ENCODE assay signal across 1 cellular context in genomic region chr1:182446033-182446669, GRCh38.
TF ChIP-seq lines count a peak whose summit lies in the region.

No MANE protein-coding gene starts in this region.

TF ChIP-seq in HepG2, 621 proteins besides CTCF, POLR2A, EP300 and RAD21:
- peak; percentile 70 for TF ChIP-seq SMC3 (IDR thresholded peaks at IDR 0.05; ENCODE audit: low read length)
- TF ChIP-seq PATZ1 (CRISPR knock-in tag; IDR thresholded peaks at IDR 0.05): no peak
- peak; percentile 89; the same call in 1 of the 2 replicates for TF ChIP-seq ZNF264 (CRISPR knock-in tag; IDR thresholded peaks at IDR 0.05)
- TF ChIP-seq ZNF136 (CRISPR knock-in tag; IDR thresholded peaks at IDR 0.05; ENCODE audit: low read depth): no peak
- no peak for TF ChIP-seq KLF13 (CRISPR knock-in tag; IDR thresholded peaks at IDR 0.05)
- TF ChIP-seq GATAD2A (CRISPR knock-in tag; IDR thresholded peaks at IDR 0.05): 0 out of 2 replicates have a peak, but pooled peaks have one; percentile 11
- TF ChIP-seq STAG1 (CRISPR knock-in tag; IDR thresholded peaks at IDR 0.05): peak; percentile 86
